ENCODE assay signal across 16 cellular contexts in the genomic region with DNA sequence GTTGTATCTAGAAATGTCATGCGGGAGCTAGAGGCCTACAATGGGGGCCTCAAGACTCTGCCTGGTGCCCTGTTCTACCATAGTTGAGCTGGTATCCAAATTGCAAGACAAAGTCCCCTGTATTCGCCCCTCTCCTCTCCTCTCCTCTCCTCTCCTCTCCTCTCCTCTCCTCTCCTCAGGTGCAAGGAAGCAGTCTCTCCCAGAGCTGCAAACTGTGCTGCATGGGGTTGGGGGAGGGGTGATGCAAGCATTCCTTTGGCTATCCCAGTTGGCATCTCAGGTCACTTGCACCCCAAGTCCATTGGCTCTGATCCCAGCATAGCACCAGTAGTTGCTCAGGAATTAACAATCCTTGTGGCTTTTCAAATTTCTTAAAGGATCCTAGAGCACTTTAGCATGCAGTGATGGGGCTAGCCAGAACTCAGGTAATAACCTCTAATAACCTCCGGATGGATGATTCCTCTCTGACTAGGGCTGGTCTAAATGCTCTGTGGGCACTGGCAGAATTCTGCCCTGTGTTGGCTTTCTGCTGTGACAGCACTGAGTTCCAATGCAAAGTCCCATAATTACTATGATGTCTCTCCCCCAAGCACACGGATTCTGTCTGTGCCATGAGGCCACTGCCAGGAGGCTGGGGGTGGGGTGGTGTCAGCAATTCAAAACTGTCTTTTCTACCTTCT.
"Had no signal": no experiment of that assay in that cellular context is flagged by ENCODE, and none has a peak within 500 bp of the region (broad histone marks: within the 10 kb centered on the region; RNA-seq: fewer than 3 reads in every experiment).

No MANE protein-coding gene starts in this region.

- ATAC-seq: body of pancreas; left cardiac atrium; naive thymus-derived CD8-positive, alpha-beta T cell; upper lobe of right lung had no signal

- H3K4me1 Mint-ChIP-seq: activated CD4-positive, alpha-beta T cell treated with anti-CD3 and anti-CD28 coated beads, Interleukin-2, amount 10 ng/mL, durations not matched to agents 7 days and 5 days had no signal

- H3K27ac Mint-ChIP-seq: activated CD4-positive, alpha-beta T cell treated with anti-CD3 and anti-CD28 coated beads, Interleukin-2, amount 10 ng/mL, durations not matched to agents 7 days and 5 days; T-helper 1 cell treated with Interleukin-12 subunit alpha and Interleukin-12 subunit beta and Interleukin-4 antibody, amounts not matched to agents 30 μg/mL and 1 μg/mL, for 36 hours had no signal

- H3K4me3 ChIP-seq: body of pancreas, prostate gland, upper lobe of right lung had no signal

- H3K27ac ChIP-seq: body of pancreas, prostate gland, upper lobe of right lung had no signal

- H3K9me3 ChIP-seq: body of pancreas, prostate gland, upper lobe of right lung had no signal

- H3K9me3 Mint-ChIP-seq: activated CD4-positive, alpha-beta T cell treated with anti-CD3 and anti-CD28 coated beads, Interleukin-2, amount 10 ng/mL, durations not matched to agents 7 days and 5 days; naive thymus-derived CD8-positive, alpha-beta T cell; T-helper 1 cell treated with Interleukin-12 subunit alpha and Interleukin-12 subunit beta and Interleukin-4 antibody, amounts not matched to agents 30 μg/mL and 1 μg/mL, for 36 hours had no signal

- DNase-seq: activated CD4-positive, alpha-beta T cell treated with anti-CD3 and anti-CD28 coated beads, Interleukin-2, amount 10 ng/mL, durations not matched to agents 7 days and 5 days; activated CD4-positive, CD25-positive, alpha-beta regulatory T cell; activated CD8-positive, alpha-beta memory T cell treated with anti-CD3 and anti-CD28 coated beads for 24 hours; activated naive CD4-positive, alpha-beta T cell treated with Interleukin-2 at 50 U/mL for 16 hours; body of pancreas; central memory CD4-positive, alpha-beta T cell; cortex of kidney; effector CD8-positive, alpha-beta T cell; hippocampal formation; left cardiac atrium; naive thymus-derived CD8-positive, alpha-beta T cell; stimulated activated CD4-positive, alpha-beta T cell treated with anti-CD3 and anti-CD28 coated beads, Interleukin-2, amount 100 ng/mL, for 48 hours; stimulated activated naive CD4-positive, alpha-beta T cell treated with Interleukin-2 at 50 U/mL for 16 hours; upper lobe of right lung had no signal

- H3K4me1 ChIP-seq: body of pancreas, prostate gland, upper lobe of right lung had no signal

- H3K27me3 Mint-ChIP-seq: activated CD4-positive, alpha-beta T cell treated with anti-CD3 and anti-CD28 coated beads, Interleukin-2, amount 10 ng/mL, durations not matched to agents 7 days and 5 days; naive thymus-derived CD8-positive, alpha-beta T cell had no signal

- H3K27me3 ChIP-seq: body of pancreas, upper lobe of right lung had no signal

- H3K4me3 Mint-ChIP-seq: activated CD4-positive, alpha-beta T cell treated with anti-CD3 and anti-CD28 coated beads, Interleukin-2, amount 10 ng/mL, durations not matched to agents 7 days and 5 days; naive thymus-derived CD8-positive, alpha-beta T cell; T-helper 1 cell treated with Interleukin-12 subunit alpha and Interleukin-12 subunit beta and Interleukin-4 antibody, amounts not matched to agents 30 μg/mL and 1 μg/mL, for 36 hours had no signal
